In the genomic region with DNA sequence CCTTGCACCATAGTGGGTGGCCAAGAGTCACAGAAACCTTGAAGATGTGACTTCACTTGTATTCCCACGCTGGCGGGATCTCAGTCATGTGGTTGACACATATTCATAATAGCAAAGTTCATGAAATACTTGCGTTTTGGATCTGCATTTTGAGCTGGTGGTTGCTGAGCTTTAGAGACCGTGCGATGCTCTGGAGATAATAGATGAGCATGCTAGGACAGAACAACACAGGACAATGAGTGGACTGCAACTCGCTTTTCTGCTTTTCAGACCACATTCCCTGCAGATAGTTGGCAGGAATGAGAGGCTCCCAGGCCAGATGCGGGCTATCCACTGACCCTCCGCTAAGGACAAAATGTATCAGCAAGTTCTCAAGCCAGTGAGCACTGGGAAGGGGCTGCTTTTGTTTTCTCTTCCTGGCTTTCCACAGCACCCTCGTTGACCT, we compare ENCODE assay signal across 17 cellular contexts. TPM values are rescaled to one million over a fixed set of nuclear protein-coding genes. Genes with fewer than 3 reads are reported as not detected.
DNase-seq lines count a peak whose midpoint lies in the region; ATAC-seq, FAIRE-seq and TF ChIP-seq lines count a peak whose summit lies in the region.
"Had no signal": no experiment of that assay in that cellular context is flagged by ENCODE, and none has a peak within 500 bp of the region (broad histone marks: within the 10 kb centered on the region; RNA-seq: fewer than 3 reads in every experiment).

No MANE protein-coding gene starts in this region.

- H4K5ac ChIP-seq in H1 (ENCODE audit: insufficient read length, low read depth, low read length), result no peak overlapping the region

- H3K4me1 ChIP-seq in H1 (replicated peaks in 1 of 4; ENCODE audit: control insufficient read depth in 3 of 4, insufficient read depth in 4 of 4, low read length in 3 of 4), result no peaks in the 10 kb centered on the region
- H3K4me1 ChIP-seq in aorta (ENCODE audit: control insufficient read depth in 1 of 2, insufficient read depth in 2 of 2, low read length in 2 of 2), result peaks cover 0 to 4% of the 10 kb centered on the region in 2 donors

- no peak overlapping the region for H3K18ac ChIP-seq in H1 (ENCODE audit: extremely low read depth, low read length)

- H3K27ac ChIP-seq in H1 (ENCODE audit: low read depth, low read length) (no peak overlapping the region; the same call in 1 of the 2 replicates), aorta (ENCODE audit: low read depth in 1 of 2, low read length in 2 of 2) (no peak overlapping the region)

- no peak overlapping the region for H2BK120ac ChIP-seq in H1 (replicated peaks; ENCODE audit: low read depth, low read length)

- H3K4me2 ChIP-seq in H1 (ENCODE audit: insufficient read depth in 1 of 2, low read depth in 2 of 2, low read length in 2 of 2), result no peak overlapping the region

- no peaks in the 10 kb centered on the region for H3K79me1 ChIP-seq in H1 (ENCODE audit: low read depth, low read length)

- no peak overlapping the region for H3K4me3 ChIP-seq in H1 (ENCODE audit: extremely low read depth in 1 of 4, insufficient read depth in 2 of 4, low read depth in 3 of 4, low read length in 4 of 4)
- H3K4me3 ChIP-seq in aorta (ENCODE audit: low read length in 2 of 2), result no peak overlapping the region
- H3K4me3 ChIP-seq in lower leg skin (ENCODE audit: low read depth, poor library complexity, severe bottlenecking), result no peak overlapping the region
- H3K4me3 ChIP-seq: prostate gland had no signal

- POLR2A ChIA-PET in H1 (lab: Charles Lee; ENCODE audit: partially characterized antibody), result no interaction called here

- H3K9me3 ChIP-seq in H1 (ENCODE audit: insufficient read depth in 2 of 2, low read depth in 1 of 2, low read length in 1 of 2) (no peaks in the 10 kb centered on the region), aorta (ENCODE audit: control insufficient read depth, low read length) (no peaks in the 10 kb centered on the region)
- H3K9me3 ChIP-seq: prostate gland had no signal

- no peak overlapping the region for H2BK20ac ChIP-seq in H1 (ENCODE audit: low read length)

- CTCF ChIA-PET in H1 (lab: Charles Lee; ENCODE audit: partially characterized antibody), result interaction anchor here (0.8 to 3.2 kb wide), 6 partner anchors 10 to 144 kb away, joined by 3 to 13 read pairs (median 3); no protein-coding TSS in a partner anchor

- H4K8ac ChIP-seq in H1 (ENCODE audit: extremely low read depth, insufficient read depth, low read length), result no peak overlapping the region

- no peak overlapping the region for H2BK15ac ChIP-seq in H1 (ENCODE audit: low read length)

- no peak overlapping the region for H3K56ac ChIP-seq in H1 (replicated peaks; ENCODE audit: insufficient read length, low read depth, low read length)

- H3K79me2 ChIP-seq in H1 (ENCODE audit: control insufficient read depth in 1 of 2, insufficient read depth in 2 of 2, low read length in 2 of 2), result no peaks in the 10 kb centered on the region

- no peaks in the 10 kb centered on the region for H3K9me3 Mint-ChIP-seq in nephron

- 81% methylated on average over 9 of the region's 9 CpGs; no CpG with 5 or more reads in 1 of the 2 experiments for WGBS in H1 (ENCODE audit: extremely low coverage in 1 of 2, insufficient coverage in 1 of 2, insufficient read length in 1 of 2, insufficient replicate concordance in 2 of 2, low coverage in 1 of 2, low lambda C conversion rate in 2 of 2, missing lambda C conversion rate in 1 of 2), 2 experiments
- WGBS in aorta, 2 donors, result 31 to 41% methylated on average over 9 of the region's 9 CpGs
- WGBS in lower leg skin, 2 donors, result 70 to 74% methylated on average over 9 of the region's 9 CpGs

- ATAC-seq in Right ventricle myocardium inferior (peak; percentile 51), aorta (ENCODE audit: low FRiP score) (peak; percentile 42), HG03469 (IDR thresholded peaks at IDR 0.05; ENCODE audit: unreplicated experiment) (no peak)

- no peaks in the 10 kb centered on the region for H4K20me1 ChIP-seq in H1 (replicated peaks in 1 of 2; ENCODE audit: control insufficient read depth in 1 of 2, insufficient read depth in 2 of 2, low read length in 2 of 2)

- H3K27me3 ChIP-seq in H1 (replicated peaks in 1 of 4; ENCODE audit: control insufficient read depth in 3 of 4, extremely low read depth in 1 of 4, insufficient read depth in 3 of 4, low read length in 3 of 4) (no peaks in the 10 kb centered on the region), aorta (ENCODE audit: control insufficient read depth in 1 of 2, insufficient read depth in 2 of 2, low read length in 1 of 2) (no peaks in the 10 kb centered on the region)

- no peaks in the 10 kb centered on the region for H3K36me3 Mint-ChIP-seq in nephron (ENCODE audit: low read depth)

- no peak overlapping the region for H3K23ac ChIP-seq in H1 (ENCODE audit: insufficient read length)

- no peak overlapping the region for H4K91ac ChIP-seq in H1 (replicated peaks; ENCODE audit: insufficient read length, low read length)

- H3K36me3 ChIP-seq in H1 (ENCODE audit: control insufficient read depth in 2 of 4, insufficient read depth in 4 of 4, low read length in 3 of 4) (no peaks in the 10 kb centered on the region), aorta (ENCODE audit: control insufficient read depth in 1 of 2, insufficient read depth in 2 of 2, low read length in 1 of 2) (no peaks in the 10 kb centered on the region)
- H3K36me3 ChIP-seq: prostate gland had no signal

- FAIRE-seq in H1 (lab: Jason Lieb, UNC), result no peak
- FAIRE-seq: bronchial epithelial cell, endometrium, GM19239, keratinocyte had no signal

- no peak overlapping the region for H3K14ac ChIP-seq in H1 (ENCODE audit: insufficient read length)

- H2BK5ac ChIP-seq in H1 (ENCODE audit: low read depth, low read length), result 0 out of 2 replicates have a peak overlapping the region, but pooled peaks have one; percentile 11

- no peak overlapping the region for H3K9ac ChIP-seq in H1 (replicated peaks in 1 of 4; ENCODE audit: extremely low read depth in 1 of 4, low read depth in 3 of 4, low read length in 3 of 4)

- no peak for TF ChIP-seq POLR2A in H1 (IDR thresholded peaks at IDR 0.05; ENCODE audit: control extremely low read depth in 1 of 2, low read depth in 2 of 2, low read length in 2 of 2)
- TF ChIP-seq POLR2A in lower leg skin (IDR thresholded peaks at IDR 0.05), result no peak

- H3K23me2 ChIP-seq in H1 (ENCODE audit: low read depth, low read length), result no peaks in the 10 kb centered on the region

- H2AFZ ChIP-seq in H1 (ENCODE audit: low read length), result no peak overlapping the region

- H3K27me3 Mint-ChIP-seq in nephron (ENCODE audit: low read depth), result peaks cover 15% of the 10 kb centered on the region

- TF ChIP-seq CTCF in H1 (IDR thresholded peaks at IDR 0.05; ENCODE audit: control extremely low read depth in 1 of 3, insufficient read depth in 1 of 3, low read depth in 1 of 3, low read length in 3 of 3), result no peak
- no peak for TF ChIP-seq CTCF in nephron (IDR thresholded peaks at IDR 0.05; ENCODE audit: unreplicated experiment in 3 of 3)
- TF ChIP-seq CTCF in lower leg skin (IDR thresholded peaks at IDR 0.05), result no peak

- H3K4ac ChIP-seq in H1 (replicated peaks; ENCODE audit: insufficient read length, low read depth, low read length), result no peak overlapping the region

- intact Hi-C loops in Right ventricle myocardium inferior (cut with DNase I), result loop anchor here (1.0 to 5.0 kb wide), 2 partner anchors 43 to 60 kb away; no protein-coding TSS in a partner anchor
- intact Hi-C loops in cardiac septum (cut with DNase I), result loop anchor here (2.0 kb wide), 1 partner anchor 63 kb away; no protein-coding TSS in a partner anchor
- intact Hi-C loops in aorta (cut with DNase I), result loop anchor here in 1 of 2 donors (5.0 to 10.0 kb wide), 2 partner anchors 60 to 333 kb away; a partner anchor contains a TSS
- intact Hi-C loops in lower leg skin (cut with DNase I; ENCODE audit: low total_unique reads), result loop anchor here (5.0 kb wide), 1 partner anchor 240 kb away; no protein-coding TSS in a partner anchor

- H3K4me1 Mint-ChIP-seq in nephron, result peaks cover 45% of the 10 kb centered on the region

- DNase-seq in Right ventricle myocardium inferior (ENCODE audit: missing footprints), result no peak
- no peak for DNase-seq in cardiac septum (ENCODE audit: low spot score)
- DNase-seq in H1 (ENCODE audit: low read depth in 1 of 2, low spot score in 2 of 2), result no peak
- no peak for DNase-seq in aorta
- no peak for DNase-seq in stimulated activated CD4-positive, alpha-beta T cell treated with anti-CD3 and anti-CD28 coated beads, Interleukin-12 subunit alpha, Interleukin-12 subunit beta, amount 100 ng/mL, for 4 hours
- DNase-seq in lower leg skin (ENCODE audit: low spot score in 2 of 2), result no peak
- DNase-seq: activated CD4-positive, alpha-beta T cell treated with anti-CD3 and anti-CD28 coated beads, Interleukin-2, amount 50 U/mL, for 4 hours; activated effector memory CD4-positive, alpha-beta T cell treated with anti-CD3 and anti-CD28 coated beads, Interleukin-2, amount 50 U/mL, for 16 hours; MM.1S had no signal

- no peak overlapping the region for H2AK5ac ChIP-seq in H1 (ENCODE audit: low read depth, low read length)

- TF ChIP-seq RAD21 in H1 (IDR thresholded peaks at IDR 0.05 in 1 of 2, conservative IDR thresholded peaks at IDR 0.05 in 1 of 2; ENCODE audit: low read depth in 2 of 2, low read length in 2 of 2), result no peak

- peak overlapping the region in 2 of 3 experiments; percentile 80 to 81 for H3K27ac Mint-ChIP-seq in nephron

- H2BK12ac ChIP-seq in H1 (ENCODE audit: low read depth, low read length), result no peak overlapping the region

- TF ChIP-seq EP300 in H1 (IDR thresholded peaks at IDR 0.05; ENCODE audit: borderline replicate concordance in 1 of 2, low read depth in 2 of 2, low read length in 2 of 2), result no peak

- no peak overlapping the region for H3K4me3 Mint-ChIP-seq in nephron

RNA-seq across cellular contexts. Expression of a gene that starts 13.8 kb away (rescaled TPM):
- total RNA-seq in Right ventricle myocardium inferior (2.2 TPM), cardiac septum (1.3 TPM), aorta (1 to 10 TPM; 2.2 to 7.0 TPM), lower leg skin (100 to 1,000 TPM in 1 of 4 donors, 10 to 100 TPM in 3; 57.0 to 108 (median 92.7) TPM)
- 5.5 and 5.8 TPM in 2 replicates for total RNA-seq in H1 (2021; fragmentation: NEBNext Ultra II Directional; extraction: Animal tissue kit (Norgen Biotek cat#: 25700))
- polyA plus RNA-seq in H1 (2011; rRNA removed) (10.0 and 10.4 TPM in 2 replicates), aorta (10 to 100 TPM in 1 of 2 donors, 1 to 10 TPM in 1; 3.6 to 10.3 TPM)
- polyA plus RNA-seq in H1 (2011; cell fraction: cytosol; rRNA removed), result 9.5 TPM
- polyA plus RNA-seq in H1 (2011; cell fraction: nucleus; rRNA removed), result 20.2 TPM
- polyA plus RNA-seq in H1 (2012, experiment 1 of 2), result 4.6 to 6.2 TPM (median 5.2 TPM) in 4 replicates
- polyA plus RNA-seq in H1 (2012, experiment 2 of 2), result 2.3 TPM
- 4.6 TPM for polyA plus RNA-seq in H1 (2013, experiment 1 of 2)
- 4.2 TPM for polyA plus RNA-seq in H1 (2013, experiment 2 of 2)
- polyA minus RNA-seq in H1 (2011; rRNA and poly(A)+ RNA removed), result 11.4 and 14.3 TPM in 2 replicates
- 3.4 TPM for polyA minus RNA-seq in H1 (2011; cell fraction: cytosol; rRNA and poly(A)+ RNA removed)
- polyA minus RNA-seq in H1 (2011; cell fraction: nucleus; rRNA and poly(A)+ RNA removed), result 18.4 TPM

RNA-seq across cellular contexts. Expression of a gene that starts 36.3 kb away (rescaled TPM):
- total RNA-seq in Right ventricle myocardium inferior (not detected), cardiac septum (not detected), aorta (under 1 TPM in 1 of 2 donors, not detected in 1; 0.81 TPM), lower leg skin (under 1 TPM in 2 of 4 donors, not detected in 2; 0.05 to 0.10 TPM)
- not detected in 2 replicates for total RNA-seq in H1 (2021; fragmentation: NEBNext Ultra II Directional; extraction: Animal tissue kit (Norgen Biotek cat#: 25700))
- polyA plus RNA-seq in H1 (2011; rRNA removed) (not detected in 2 replicates), aorta (not detected)
- not detected for polyA plus RNA-seq in H1 (2011; cell fraction: cytosol; rRNA removed)
- polyA plus RNA-seq in H1 (2011; cell fraction: nucleus; rRNA removed), result not detected
- polyA plus RNA-seq in H1 (2012, experiment 1 of 2), result 0.05 to 0.11 TPM (median 0.10 TPM) in 4 replicates
- polyA plus RNA-seq in H1 (2012, experiment 2 of 2), result not detected
- polyA plus RNA-seq in H1 (2013, experiment 1 of 2), result not detected
- not detected for polyA plus RNA-seq in H1 (2013, experiment 2 of 2)
- polyA minus RNA-seq in H1 (2011; rRNA and poly(A)+ RNA removed), result not detected in 2 replicates
- not detected for polyA minus RNA-seq in H1 (2011; cell fraction: cytosol; rRNA and poly(A)+ RNA removed)
- not detected for polyA minus RNA-seq in H1 (2011; cell fraction: nucleus; rRNA and poly(A)+ RNA removed)
- total RNA-seq: bronchial epithelial cell, HT1080 had no signal
- polyA plus RNA-seq: keratinocyte had no signal
